Comparison of ENCODE assay signal across 9 cellular contexts in the genomic region with DNA sequence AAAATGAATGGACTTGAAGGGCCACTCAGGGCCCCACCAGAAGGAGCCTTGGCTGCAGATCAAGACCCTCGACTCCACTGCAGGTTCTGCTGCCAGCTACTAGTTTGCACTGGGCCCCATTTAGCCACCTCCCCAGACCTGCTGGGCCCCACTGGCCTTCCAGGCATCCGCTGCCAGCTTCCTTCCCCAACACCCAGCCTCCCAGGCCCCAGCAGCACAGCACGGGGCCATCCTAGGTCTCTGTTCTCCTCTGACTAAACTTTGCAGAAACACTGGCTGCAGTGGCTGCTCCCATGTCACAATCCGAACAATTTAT.
DNase-seq lines count a peak whose midpoint lies in the region; ATAC-seq and TF ChIP-seq lines count a peak whose summit lies in the region.
"Had no signal": no experiment of that assay in that cellular context is flagged by ENCODE, and none has a peak within 500 bp of the region (broad histone marks: within the 10 kb centered on the region; RNA-seq: fewer than 3 reads in every experiment).

No MANE protein-coding gene starts in this region.

- H3K9me3 Mint-ChIP-seq in activated CD4-positive, alpha-beta T cell treated with anti-CD3 and anti-CD28 coated beads, Interleukin-2, amount 10 ng/mL, durations not matched to agents 24 days and 14 days: no peaks in the 10 kb centered on the region
- no peaks in the 10 kb centered on the region for H3K9me3 Mint-ChIP-seq in activated CD4-positive, alpha-beta memory T cell treated with anti-CD3 and anti-CD28 coated beads for 36 hours

- no peaks in the 10 kb centered on the region for H3K27me3 ChIP-seq in right atrium auricular region
- H3K27me3 ChIP-seq in subcutaneous abdominal adipose tissue (ENCODE audit: control insufficient read depth in 5 of 5, insufficient read depth in 4 of 5, low read length in 5 of 5): no peaks in the 10 kb centered on the region
- H3K27me3 ChIP-seq: BE2C had no signal

- peaks cover 68% of the 10 kb centered on the region for H3K4me1 Mint-ChIP-seq in activated CD4-positive, alpha-beta T cell treated with anti-CD3 and anti-CD28 coated beads, Interleukin-2, amount 10 ng/mL, durations not matched to agents 24 days and 14 days
- peaks cover 92% of the 10 kb centered on the region for H3K4me1 Mint-ChIP-seq in activated CD4-positive, alpha-beta memory T cell treated with anti-CD3 and anti-CD28 coated beads for 36 hours (ENCODE audit: low read depth)

- no peaks in the 10 kb centered on the region for H3K27me3 Mint-ChIP-seq in activated CD4-positive, alpha-beta T cell treated with anti-CD3 and anti-CD28 coated beads, Interleukin-2, amount 10 ng/mL, durations not matched to agents 24 days and 14 days
- H3K27me3 Mint-ChIP-seq in activated CD4-positive, alpha-beta memory T cell treated with anti-CD3 and anti-CD28 coated beads for 36 hours: no peaks in the 10 kb centered on the region

- POLR2A ChIA-PET in activated CD4-positive, alpha-beta memory T cell treated with anti-CD3 and anti-CD28 coated beads for 36 hours (lab: Charles Lee): interaction anchor here (0.9 to 5.0 kb wide), 9 partner anchors 9 to 56 kb away, joined by 3 to 47 read pairs (median 21); no protein-coding TSS in a partner anchor

- H3K4me3 Mint-ChIP-seq in activated CD4-positive, alpha-beta T cell treated with anti-CD3 and anti-CD28 coated beads, Interleukin-2, amount 10 ng/mL, durations not matched to agents 24 days and 14 days: peak overlapping the region; percentile 74
- H3K4me3 Mint-ChIP-seq in activated CD4-positive, alpha-beta memory T cell treated with anti-CD3 and anti-CD28 coated beads for 36 hours: peak overlapping the region; percentile 62

- no peak for TF ChIP-seq CTCF in right atrium auricular region (IDR thresholded peaks at IDR 0.05)

- no peak for ATAC-seq in HG03159 (IDR thresholded peaks at IDR 0.05; ENCODE audit: unreplicated experiment)

- intact Hi-C loops in activated CD4-positive, alpha-beta T cell treated with anti-CD3 and anti-CD28 coated beads, Interleukin-2, amount 10 ng/mL, durations not matched to agents 24 days and 14 days (cut with micrococcal nuclease): loop anchor here (1.0 to 2.0 kb wide), 3 partner anchors 20 to 177 kb away; no protein-coding TSS in a partner anchor
- intact Hi-C loops in activated CD4-positive, alpha-beta memory T cell treated with anti-CD3 and anti-CD28 coated beads for 36 hours (cut with micrococcal nuclease): loop anchor here (1.0 to 2.0 kb wide), 3 partner anchors 15 to 97 kb away; no protein-coding TSS in a partner anchor

- H3K9me3 ChIP-seq in right atrium auricular region (no peaks in the 10 kb centered on the region), subcutaneous abdominal adipose tissue (ENCODE audit: control insufficient read depth in 5 of 5, low read length in 5 of 5) (no peaks in the 10 kb centered on the region)
- H3K9me3 ChIP-seq: BE2C had no signal

- H3K4me1 ChIP-seq in right atrium auricular region (peaks cover 0 to 94% of the 10 kb centered on the region in 2 donors), subcutaneous abdominal adipose tissue (ENCODE audit: control insufficient read depth in 5 of 5, insufficient read depth in 5 of 5, low read length in 5 of 5) (peaks cover 12 to 73% (median 63%) of the 10 kb centered on the region in 5 donors)

- no peaks in the 10 kb centered on the region for H3K36me3 ChIP-seq in right atrium auricular region
- H3K36me3 ChIP-seq in subcutaneous abdominal adipose tissue (ENCODE audit: control insufficient read depth in 5 of 5, insufficient read depth in 5 of 5, low read length in 5 of 5): peaks cover 0 to 3% (median 0%) of the 10 kb centered on the region in 5 donors
- H3K36me3 ChIP-seq: BE2C had no signal

- peaks cover 12% of the 10 kb centered on the region for H3K36me3 Mint-ChIP-seq in activated CD4-positive, alpha-beta T cell treated with anti-CD3 and anti-CD28 coated beads, Interleukin-2, amount 10 ng/mL, durations not matched to agents 24 days and 14 days (ENCODE audit: low read depth)
- H3K36me3 Mint-ChIP-seq in activated CD4-positive, alpha-beta memory T cell treated with anti-CD3 and anti-CD28 coated beads for 36 hours: peaks cover 15% of the 10 kb centered on the region

- no peak overlapping the region for H3K4me3 ChIP-seq in right atrium auricular region
- no peak overlapping the region for H3K4me3 ChIP-seq in subcutaneous abdominal adipose tissue (ENCODE audit: low read depth in 1 of 5, low read length in 5 of 5)

- H3K27ac ChIP-seq in right atrium auricular region: peak overlapping the region; percentile 49 to 64
- H3K27ac ChIP-seq in subcutaneous abdominal adipose tissue (ENCODE audit: low read depth, low read length): peak overlapping the region; percentile 92

- DNase-seq in activated CD4-positive, alpha-beta T cell treated with anti-CD3 and anti-CD28 coated beads, Interleukin-2, amount 10 ng/mL, durations not matched to agents 24 days and 14 days: peak; percentile 74
- no peak for DNase-seq in activated CD4-positive, alpha-beta T cell treated with anti-CD3 and anti-CD28 coated beads for 4 hours
- peak; percentile 69 for DNase-seq in activated CD4-positive, alpha-beta memory T cell treated with anti-CD3 and anti-CD28 coated beads for 36 hours
- DNase-seq in right atrium auricular region (ENCODE audit: low spot score) (no peak), NOMO-1 treated with DMSO at 0.1 percent for 48 hours (lab: John Stamatoyannopoulos, UW; ENCODE audit: unreplicated experiment) (no peak), NCI-H345 (lab: John Stamatoyannopoulos, UW) (no peak)
- DNase-seq: BE2C had no signal

- peak overlapping the region; percentile 97 for H3K27ac Mint-ChIP-seq in activated CD4-positive, alpha-beta T cell treated with anti-CD3 and anti-CD28 coated beads, Interleukin-2, amount 10 ng/mL, durations not matched to agents 24 days and 14 days
- H3K27ac Mint-ChIP-seq in activated CD4-positive, alpha-beta memory T cell treated with anti-CD3 and anti-CD28 coated beads for 36 hours: peak overlapping the region; percentile 98

- H3K9ac ChIP-seq in subcutaneous abdominal adipose tissue (ENCODE audit: low read length in 5 of 5): peak overlapping the region in 1 of 5 donors; percentile 61

- CTCF ChIA-PET in activated CD4-positive, alpha-beta memory T cell treated with anti-CD3 and anti-CD28 coated beads for 36 hours (lab: Charles Lee): interaction anchor here (1.7 to 2.1 kb wide), 2 partner anchors 29 to 30 kb away, joined by 5 to 11 read pairs; no protein-coding TSS in a partner anchor

Comparison
In these comparisons a context has a peak if more than half of its experiments do, and no peak if none do; other contexts are left out.
1. DNase-seq: peak in activated CD4-positive, alpha-beta T cell treated with anti-CD3 and anti-CD28 coated beads, Interleukin-2, amount 10 ng/mL, durations not matched to agents 24 days and 14 days (single experiment) and activated CD4-positive, alpha-beta memory T cell treated with anti-CD3 and anti-CD28 coated beads for 36 hours (single experiment); none in activated CD4-positive, alpha-beta T cell treated with anti-CD3 and anti-CD28 coated beads for 4 hours (0 of 2), right atrium auricular region (single experiment), NOMO-1 treated with DMSO at 0.1 percent for 48 hours (single experiment) and NCI-H345 (single experiment).